In the genomic region with DNA sequence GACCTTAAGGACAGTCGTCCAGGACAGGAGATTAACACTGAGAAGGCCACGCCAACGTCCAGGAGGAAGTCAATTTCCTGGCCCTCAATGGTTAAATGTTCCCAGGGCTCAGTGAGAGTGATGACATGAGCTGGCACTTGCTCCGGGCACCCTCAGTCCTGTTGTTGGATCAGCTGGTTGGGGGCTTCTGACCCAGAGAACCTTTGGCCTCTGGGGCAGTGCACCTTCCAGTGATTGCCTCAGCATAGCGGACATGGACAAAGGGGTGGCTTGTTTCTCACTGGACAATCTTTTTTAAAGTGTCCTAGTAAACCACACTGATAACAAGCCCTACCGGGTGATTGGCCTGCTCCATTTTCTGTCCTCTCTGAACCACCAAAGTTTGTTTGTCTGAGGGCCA, we compare ENCODE assay signal across 1 cellular context.
TF ChIP-seq lines count a peak whose summit lies in the region.

No MANE protein-coding gene starts in this region.

TF ChIP-seq in HepG2, 621 proteins besides CTCF, POLR2A, EP300 and RAD21 (continued from another document and continues in another):
- TF ChIP-seq SIN3A (IDR thresholded peaks at IDR 0.05; ENCODE audit: borderline replicate concordance, low read depth, low read length) (0 out of 2 replicates have a peak, but pooled peaks have one; percentile 20), ZMYM2 (CRISPR knock-in tag; IDR thresholded peaks at IDR 0.05) (0 out of 2 replicates have a peak, but pooled peaks have one; percentile 35), ZSCAN9 (CRISPR knock-in tag; IDR thresholded peaks at IDR 0.05; ENCODE audit: borderline replicate concordance) (0 out of 2 replicates have a peak, but pooled peaks have one; percentile 47), ISL2 (CRISPR knock-in tag; IDR thresholded peaks at IDR 0.05) (peak; percentile 97), ZNF331 (CRISPR knock-in tag; IDR thresholded peaks at IDR 0.05) (peak; percentile 85), SP4 (CRISPR knock-in tag; IDR thresholded peaks at IDR 0.05) (peak; percentile 70), DPF2 (CRISPR knock-in tag; IDR thresholded peaks at IDR 0.05; ENCODE audit: borderline replicate concordance, low read depth) (peak; percentile 90), CCDC6 (CRISPR knock-in tag; IDR thresholded peaks at IDR 0.05) (peak; percentile 66), HNRNPL (IDR thresholded peaks at IDR 0.05; ENCODE audit: low read depth, low read length) (0 out of 2 replicates have a peak, but pooled peaks have one; percentile 58), ZNF792 (CRISPR knock-in tag; IDR thresholded peaks at IDR 0.05) (peak; percentile 70; the same call in 1 of the 2 replicates), NCOA2 (CRISPR knock-in tag; IDR thresholded peaks at IDR 0.05) (peak; percentile 97), MYC (CRISPR knock-in tag; IDR thresholded peaks at IDR 0.05; ENCODE audit: borderline replicate concordance) (peak; percentile 58; the same call in 1 of the 2 replicates), ZNF644 (CRISPR knock-in tag; IDR thresholded peaks at IDR 0.05; ENCODE audit: low read depth) (peak; percentile 86), ZNF264 (CRISPR knock-in tag; IDR thresholded peaks at IDR 0.05) (0 out of 2 replicates have a peak, but pooled peaks have one; percentile 42), REPIN1 (CRISPR knock-in tag; IDR thresholded peaks at IDR 0.05; ENCODE audit: borderline replicate concordance, low read depth) (peak; percentile 80), ETV6 (CRISPR knock-in tag; conservative IDR thresholded peaks at IDR 0.05) (0 out of 2 replicates have a peak, but pooled peaks have one; percentile 31), KLF16 (CRISPR knock-in tag; IDR thresholded peaks at IDR 0.05) (peak in 1 of 2 experiments; percentile 83; a peak in 1 of 4 replicates), ZNF557 (CRISPR knock-in tag; IDR thresholded peaks at IDR 0.05) (0 out of 2 replicates have a peak, but pooled peaks have one; percentile 55), ZNF205 (CRISPR knock-in tag; IDR thresholded peaks at IDR 0.05) (peak; percentile 34; the same call in 1 of the 2 replicates)
- TF ChIP-seq, protein P1, sequence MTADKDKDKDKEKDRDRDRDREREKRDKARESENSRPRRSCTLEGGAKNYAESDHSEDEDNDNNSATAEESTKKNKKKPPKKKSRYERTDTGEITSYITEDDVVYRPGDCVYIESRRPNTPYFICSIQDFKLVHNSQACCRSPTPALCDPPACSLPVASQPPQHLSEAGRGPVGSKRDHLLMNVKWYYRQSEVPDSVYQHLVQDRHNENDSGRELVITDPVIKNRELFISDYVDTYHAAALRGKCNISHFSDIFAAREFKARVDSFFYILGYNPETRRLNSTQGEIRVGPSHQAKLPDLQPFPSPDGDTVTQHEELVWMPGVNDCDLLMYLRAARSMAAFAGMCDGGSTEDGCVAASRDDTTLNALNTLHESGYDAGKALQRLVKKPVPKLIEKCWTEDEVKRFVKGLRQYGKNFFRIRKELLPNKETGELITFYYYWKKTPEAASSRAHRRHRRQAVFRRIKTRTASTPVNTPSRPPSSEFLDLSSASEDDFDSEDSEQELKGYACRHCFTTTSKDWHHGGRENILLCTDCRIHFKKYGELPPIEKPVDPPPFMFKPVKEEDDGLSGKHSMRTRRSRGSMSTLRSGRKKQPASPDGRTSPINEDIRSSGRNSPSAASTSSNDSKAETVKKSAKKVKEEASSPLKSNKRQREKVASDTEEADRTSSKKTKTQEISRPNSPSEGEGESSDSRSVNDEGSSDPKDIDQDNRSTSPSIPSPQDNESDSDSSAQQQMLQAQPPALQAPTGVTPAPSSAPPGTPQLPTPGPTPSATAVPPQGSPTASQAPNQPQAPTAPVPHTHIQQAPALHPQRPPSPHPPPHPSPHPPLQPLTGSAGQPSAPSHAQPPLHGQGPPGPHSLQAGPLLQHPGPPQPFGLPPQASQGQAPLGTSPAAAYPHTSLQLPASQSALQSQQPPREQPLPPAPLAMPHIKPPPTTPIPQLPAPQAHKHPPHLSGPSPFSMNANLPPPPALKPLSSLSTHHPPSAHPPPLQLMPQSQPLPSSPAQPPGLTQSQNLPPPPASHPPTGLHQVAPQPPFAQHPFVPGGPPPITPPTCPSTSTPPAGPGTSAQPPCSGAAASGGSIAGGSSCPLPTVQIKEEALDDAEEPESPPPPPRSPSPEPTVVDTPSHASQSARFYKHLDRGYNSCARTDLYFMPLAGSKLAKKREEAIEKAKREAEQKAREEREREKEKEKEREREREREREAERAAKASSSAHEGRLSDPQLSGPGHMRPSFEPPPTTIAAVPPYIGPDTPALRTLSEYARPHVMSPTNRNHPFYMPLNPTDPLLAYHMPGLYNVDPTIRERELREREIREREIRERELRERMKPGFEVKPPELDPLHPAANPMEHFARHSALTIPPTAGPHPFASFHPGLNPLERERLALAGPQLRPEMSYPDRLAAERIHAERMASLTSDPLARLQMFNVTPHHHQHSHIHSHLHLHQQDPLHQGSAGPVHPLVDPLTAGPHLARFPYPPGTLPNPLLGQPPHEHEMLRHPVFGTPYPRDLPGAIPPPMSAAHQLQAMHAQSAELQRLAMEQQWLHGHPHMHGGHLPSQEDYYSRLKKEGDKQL (CRISPR knock-in tag; IDR thresholded peaks at IDR 0.05; ENCODE audit: low read depth): peak; percentile 84
- TF ChIP-seq, protein P2, sequence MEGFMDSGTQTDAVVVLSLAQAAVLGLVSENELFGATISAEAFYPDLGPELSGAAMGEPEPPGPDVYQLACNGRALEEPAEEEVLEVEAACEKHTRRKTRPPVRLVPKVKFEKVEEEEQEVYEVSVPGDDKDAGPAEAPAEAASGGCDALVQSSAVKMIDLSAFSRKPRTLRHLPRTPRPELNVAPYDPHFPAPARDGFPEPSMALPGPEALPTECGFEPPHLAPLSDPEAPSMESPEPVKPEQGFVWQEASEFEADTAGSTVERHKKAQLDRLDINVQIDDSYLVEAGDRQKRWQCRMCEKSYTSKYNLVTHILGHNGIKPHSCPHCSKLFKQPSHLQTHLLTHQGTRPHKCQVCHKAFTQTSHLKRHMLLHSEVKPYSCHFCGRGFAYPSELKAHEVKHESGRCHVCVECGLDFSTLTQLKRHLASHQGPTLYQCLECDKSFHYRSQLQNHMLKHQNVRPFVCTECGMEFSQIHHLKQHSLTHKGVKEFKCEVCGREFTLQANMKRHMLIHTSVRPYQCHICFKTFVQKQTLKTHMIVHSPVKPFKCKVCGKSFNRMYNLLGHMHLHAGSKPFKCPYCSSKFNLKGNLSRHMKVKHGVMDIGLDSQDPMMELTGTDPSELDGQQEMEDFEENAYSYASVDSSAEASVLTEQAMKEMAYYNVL (CRISPR knock-in tag; IDR thresholded peaks at IDR 0.05; ENCODE audit: borderline replicate concordance): peak; percentile 65; the same call in 1 of the 2 replicates
- TF ChIP-seq, protein P3, sequence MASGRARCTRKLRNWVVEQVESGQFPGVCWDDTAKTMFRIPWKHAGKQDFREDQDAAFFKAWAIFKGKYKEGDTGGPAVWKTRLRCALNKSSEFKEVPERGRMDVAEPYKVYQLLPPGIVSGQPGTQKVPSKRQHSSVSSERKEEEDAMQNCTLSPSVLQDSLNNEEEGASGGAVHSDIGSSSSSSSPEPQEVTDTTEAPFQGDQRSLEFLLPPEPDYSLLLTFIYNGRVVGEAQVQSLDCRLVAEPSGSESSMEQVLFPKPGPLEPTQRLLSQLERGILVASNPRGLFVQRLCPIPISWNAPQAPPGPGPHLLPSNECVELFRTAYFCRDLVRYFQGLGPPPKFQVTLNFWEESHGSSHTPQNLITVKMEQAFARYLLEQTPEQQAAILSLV (CRISPR knock-in tag; IDR thresholded peaks at IDR 0.05; ENCODE audit: borderline replicate concordance): 0 out of 2 replicates have a peak, but pooled peaks have one; percentile 33
- TF ChIP-seq, protein P4, sequence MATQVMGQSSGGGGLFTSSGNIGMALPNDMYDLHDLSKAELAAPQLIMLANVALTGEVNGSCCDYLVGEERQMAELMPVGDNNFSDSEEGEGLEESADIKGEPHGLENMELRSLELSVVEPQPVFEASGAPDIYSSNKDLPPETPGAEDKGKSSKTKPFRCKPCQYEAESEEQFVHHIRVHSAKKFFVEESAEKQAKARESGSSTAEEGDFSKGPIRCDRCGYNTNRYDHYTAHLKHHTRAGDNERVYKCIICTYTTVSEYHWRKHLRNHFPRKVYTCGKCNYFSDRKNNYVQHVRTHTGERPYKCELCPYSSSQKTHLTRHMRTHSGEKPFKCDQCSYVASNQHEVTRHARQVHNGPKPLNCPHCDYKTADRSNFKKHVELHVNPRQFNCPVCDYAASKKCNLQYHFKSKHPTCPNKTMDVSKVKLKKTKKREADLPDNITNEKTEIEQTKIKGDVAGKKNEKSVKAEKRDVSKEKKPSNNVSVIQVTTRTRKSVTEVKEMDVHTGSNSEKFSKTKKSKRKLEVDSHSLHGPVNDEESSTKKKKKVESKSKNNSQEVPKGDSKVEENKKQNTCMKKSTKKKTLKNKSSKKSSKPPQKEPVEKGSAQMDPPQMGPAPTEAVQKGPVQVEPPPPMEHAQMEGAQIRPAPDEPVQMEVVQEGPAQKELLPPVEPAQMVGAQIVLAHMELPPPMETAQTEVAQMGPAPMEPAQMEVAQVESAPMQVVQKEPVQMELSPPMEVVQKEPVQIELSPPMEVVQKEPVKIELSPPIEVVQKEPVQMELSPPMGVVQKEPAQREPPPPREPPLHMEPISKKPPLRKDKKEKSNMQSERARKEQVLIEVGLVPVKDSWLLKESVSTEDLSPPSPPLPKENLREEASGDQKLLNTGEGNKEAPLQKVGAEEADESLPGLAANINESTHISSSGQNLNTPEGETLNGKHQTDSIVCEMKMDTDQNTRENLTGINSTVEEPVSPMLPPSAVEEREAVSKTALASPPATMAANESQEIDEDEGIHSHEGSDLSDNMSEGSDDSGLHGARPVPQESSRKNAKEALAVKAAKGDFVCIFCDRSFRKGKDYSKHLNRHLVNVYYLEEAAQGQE (IDR thresholded peaks at IDR 0.05; ENCODE audit: borderline replicate concordance in 1 of 2, low read depth in 1 of 2, low read length in 2 of 2): peak in 1 of 2 experiments; percentile 49; a peak in 1 of 4 replicates
- TF ChIP-seq, protein P5, sequence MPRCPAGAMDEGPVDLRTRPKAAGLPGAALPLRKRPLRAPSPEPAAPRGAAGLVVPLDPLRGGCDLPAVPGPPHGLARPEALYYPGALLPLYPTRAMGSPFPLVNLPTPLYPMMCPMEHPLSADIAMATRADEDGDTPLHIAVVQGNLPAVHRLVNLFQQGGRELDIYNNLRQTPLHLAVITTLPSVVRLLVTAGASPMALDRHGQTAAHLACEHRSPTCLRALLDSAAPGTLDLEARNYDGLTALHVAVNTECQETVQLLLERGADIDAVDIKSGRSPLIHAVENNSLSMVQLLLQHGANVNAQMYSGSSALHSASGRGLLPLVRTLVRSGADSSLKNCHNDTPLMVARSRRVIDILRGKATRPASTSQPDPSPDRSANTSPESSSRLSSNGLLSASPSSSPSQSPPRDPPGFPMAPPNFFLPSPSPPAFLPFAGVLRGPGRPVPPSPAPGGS (CRISPR knock-in tag; IDR thresholded peaks at IDR 0.05): peak; percentile 69; the same call in 1 of the 2 replicates
- TF ChIP-seq, protein P6, sequence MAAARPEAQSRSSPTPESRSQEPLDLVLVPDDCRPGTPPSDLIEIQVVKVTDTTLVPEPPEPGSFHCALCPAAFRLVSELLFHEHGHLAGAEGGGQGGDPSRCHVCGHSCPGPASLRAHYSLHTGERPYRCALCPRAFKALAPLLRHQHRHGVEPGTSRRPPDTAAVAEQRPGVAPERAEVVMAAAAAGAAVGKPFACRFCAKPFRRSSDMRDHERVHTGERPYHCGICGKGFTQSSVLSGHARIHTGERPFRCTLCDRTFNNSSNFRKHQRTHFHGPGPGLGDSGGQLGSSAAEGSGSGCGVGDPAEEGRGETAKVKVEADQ (CRISPR knock-in tag; IDR thresholded peaks at IDR 0.05; ENCODE audit: borderline replicate concordance): 0 out of 2 replicates have a peak, but pooled peaks have one; percentile 66
- TF ChIP-seq, protein P7, sequence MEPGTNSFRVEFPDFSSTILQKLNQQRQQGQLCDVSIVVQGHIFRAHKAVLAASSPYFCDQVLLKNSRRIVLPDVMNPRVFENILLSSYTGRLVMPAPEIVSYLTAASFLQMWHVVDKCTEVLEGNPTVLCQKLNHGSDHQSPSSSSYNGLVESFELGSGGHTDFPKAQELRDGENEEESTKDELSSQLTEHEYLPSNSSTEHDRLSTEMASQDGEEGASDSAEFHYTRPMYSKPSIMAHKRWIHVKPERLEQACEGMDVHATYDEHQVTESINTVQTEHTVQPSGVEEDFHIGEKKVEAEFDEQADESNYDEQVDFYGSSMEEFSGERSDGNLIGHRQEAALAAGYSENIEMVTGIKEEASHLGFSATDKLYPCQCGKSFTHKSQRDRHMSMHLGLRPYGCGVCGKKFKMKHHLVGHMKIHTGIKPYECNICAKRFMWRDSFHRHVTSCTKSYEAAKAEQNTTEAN (CRISPR knock-in tag; conservative IDR thresholded peaks at IDR 0.05): peak; percentile 84
- TF ChIP-seq, protein P8, sequence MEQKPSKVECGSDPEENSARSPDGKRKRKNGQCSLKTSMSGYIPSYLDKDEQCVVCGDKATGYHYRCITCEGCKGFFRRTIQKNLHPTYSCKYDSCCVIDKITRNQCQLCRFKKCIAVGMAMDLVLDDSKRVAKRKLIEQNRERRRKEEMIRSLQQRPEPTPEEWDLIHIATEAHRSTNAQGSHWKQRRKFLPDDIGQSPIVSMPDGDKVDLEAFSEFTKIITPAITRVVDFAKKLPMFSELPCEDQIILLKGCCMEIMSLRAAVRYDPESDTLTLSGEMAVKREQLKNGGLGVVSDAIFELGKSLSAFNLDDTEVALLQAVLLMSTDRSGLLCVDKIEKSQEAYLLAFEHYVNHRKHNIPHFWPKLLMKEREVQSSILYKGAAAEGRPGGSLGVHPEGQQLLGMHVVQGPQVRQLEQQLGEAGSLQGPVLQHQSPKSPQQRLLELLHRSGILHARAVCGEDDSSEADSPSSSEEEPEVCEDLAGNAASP (CRISPR knock-in tag; IDR thresholded peaks at IDR 0.05; ENCODE audit: borderline replicate concordance): peak; percentile 88; the same call in 1 of the 2 replicates
- TF ChIP-seq, protein P9, sequence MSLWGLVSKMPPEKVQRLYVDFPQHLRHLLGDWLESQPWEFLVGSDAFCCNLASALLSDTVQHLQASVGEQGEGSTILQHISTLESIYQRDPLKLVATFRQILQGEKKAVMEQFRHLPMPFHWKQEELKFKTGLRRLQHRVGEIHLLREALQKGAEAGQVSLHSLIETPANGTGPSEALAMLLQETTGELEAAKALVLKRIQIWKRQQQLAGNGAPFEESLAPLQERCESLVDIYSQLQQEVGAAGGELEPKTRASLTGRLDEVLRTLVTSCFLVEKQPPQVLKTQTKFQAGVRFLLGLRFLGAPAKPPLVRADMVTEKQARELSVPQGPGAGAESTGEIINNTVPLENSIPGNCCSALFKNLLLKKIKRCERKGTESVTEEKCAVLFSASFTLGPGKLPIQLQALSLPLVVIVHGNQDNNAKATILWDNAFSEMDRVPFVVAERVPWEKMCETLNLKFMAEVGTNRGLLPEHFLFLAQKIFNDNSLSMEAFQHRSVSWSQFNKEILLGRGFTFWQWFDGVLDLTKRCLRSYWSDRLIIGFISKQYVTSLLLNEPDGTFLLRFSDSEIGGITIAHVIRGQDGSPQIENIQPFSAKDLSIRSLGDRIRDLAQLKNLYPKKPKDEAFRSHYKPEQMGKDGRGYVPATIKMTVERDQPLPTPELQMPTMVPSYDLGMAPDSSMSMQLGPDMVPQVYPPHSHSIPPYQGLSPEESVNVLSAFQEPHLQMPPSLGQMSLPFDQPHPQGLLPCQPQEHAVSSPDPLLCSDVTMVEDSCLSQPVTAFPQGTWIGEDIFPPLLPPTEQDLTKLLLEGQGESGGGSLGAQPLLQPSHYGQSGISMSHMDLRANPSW (CRISPR knock-in tag; IDR thresholded peaks at IDR 0.05; ENCODE audit: borderline replicate concordance): peak; percentile 78; the same call in 1 of the 2 replicates
- TF ChIP-seq, protein P10, sequence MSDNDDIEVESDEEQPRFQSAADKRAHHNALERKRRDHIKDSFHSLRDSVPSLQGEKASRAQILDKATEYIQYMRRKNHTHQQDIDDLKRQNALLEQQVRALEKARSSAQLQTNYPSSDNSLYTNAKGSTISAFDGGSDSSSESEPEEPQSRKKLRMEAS (IDR thresholded peaks at IDR 0.05): peak; percentile 73
